In the genomic region with DNA sequence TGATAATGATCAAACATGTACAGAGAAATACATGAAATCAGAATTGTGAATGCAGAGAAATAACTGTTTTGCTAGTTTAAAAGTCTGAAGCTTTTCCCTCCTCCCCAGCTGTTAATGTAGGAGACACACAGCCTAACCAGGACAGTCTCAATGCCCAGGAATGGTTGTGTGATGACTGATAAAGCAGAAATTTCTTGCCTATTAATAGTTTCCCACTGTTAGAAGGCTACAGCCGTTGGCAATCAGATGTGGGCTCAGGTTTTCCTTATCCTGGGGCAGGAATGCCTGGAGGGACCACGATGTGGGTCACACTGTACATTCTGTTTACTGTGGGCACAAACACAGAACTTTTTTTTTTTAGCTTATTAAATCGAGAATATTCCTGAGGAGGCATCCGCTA, we compare ENCODE assay signal across 9 cellular contexts. TPM values are rescaled to one million over a fixed set of nuclear protein-coding genes. Genes with fewer than 3 reads are reported as not detected.
A peak's percentile ranks its signal among the peaks of the same experiment; 100 is the strongest.
DNase-seq lines count a peak whose midpoint lies in the region; ATAC-seq and TF ChIP-seq lines count a peak whose summit lies in the region.
"Had no signal": no experiment of that assay in that cellular context is flagged by ENCODE, and none has a peak within 500 bp of the region (broad histone marks: within the 10 kb centered on the region; RNA-seq: fewer than 3 reads in every experiment).

No MANE protein-coding gene starts in this region.

- TF ChIP-seq CTCF in left ventricle myocardium inferior (IDR thresholded peaks at IDR 0.05; ENCODE audit: borderline replicate concordance), result no peak

- no peaks in the 10 kb centered on the region for H3K9me3 ChIP-seq in left ventricle myocardium inferior (replicated peaks)

- H3K4me1 Mint-ChIP-seq in activated T-cell treated with anti-CD3 and anti-CD28 coated beads, Interleukin-2, amount 50 U/mL, for 24 hours (ENCODE audit: low read depth), result peaks cover 52% of the 10 kb centered on the region
- peaks cover 35% of the 10 kb centered on the region for H3K4me1 Mint-ChIP-seq in activated naive CD8-positive, alpha-beta T cell treated with anti-CD3 and anti-CD28 coated beads, Interleukin-2, amount 10 ng/mL, durations not matched to agents 7 days and 5 days

- H3K36me3 ChIP-seq in left ventricle myocardium inferior, result peaks cover 13% of the 10 kb centered on the region

- peaks cover 78% of the 10 kb centered on the region for H3K4me1 ChIP-seq in left ventricle myocardium inferior

- peak overlapping the region; percentile 76 for H3K4me3 Mint-ChIP-seq in activated T-cell treated with anti-CD3 and anti-CD28 coated beads, Interleukin-2, amount 50 U/mL, for 24 hours
- peak overlapping the region; percentile 84 for H3K4me3 Mint-ChIP-seq in activated naive CD8-positive, alpha-beta T cell treated with anti-CD3 and anti-CD28 coated beads, Interleukin-2, amount 10 ng/mL, durations not matched to agents 7 days and 5 days

- H3K27ac ChIP-seq in left ventricle myocardium inferior (replicated peaks), result peak overlapping the region; percentile 100

- intact Hi-C loops in left ventricle myocardium inferior (cut with micrococcal nuclease), result no loop called here

- no peaks in the 10 kb centered on the region for H3K27me3 ChIP-seq in left ventricle myocardium inferior (ENCODE audit: low read depth)

- peak overlapping the region; percentile 77 for H3K27ac Mint-ChIP-seq in activated T-cell treated with anti-CD3 and anti-CD28 coated beads, Interleukin-2, amount 50 U/mL, for 24 hours
- H3K27ac Mint-ChIP-seq in activated naive CD8-positive, alpha-beta T cell treated with anti-CD3 and anti-CD28 coated beads, Interleukin-2, amount 10 ng/mL, durations not matched to agents 7 days and 5 days, result peak overlapping the region; percentile 84

- no peak for ATAC-seq in activated naive CD8-positive, alpha-beta T cell treated with anti-CD3 and anti-CD28 coated beads, Interleukin-2, amount 10 ng/mL, durations not matched to agents 7 days and 5 days (ENCODE audit: low read depth)
- ATAC-seq in GM21526 (IDR thresholded peaks at IDR 0.05; ENCODE audit: low FRiP score, unreplicated experiment) (no peak), HG03442 (IDR thresholded peaks at IDR 0.05; ENCODE audit: unreplicated experiment) (no peak), HG03457 (IDR thresholded peaks at IDR 0.05; ENCODE audit: unreplicated experiment) (no peak)

- no peaks in the 10 kb centered on the region for H3K27me3 Mint-ChIP-seq in activated T-cell treated with anti-CD3 and anti-CD28 coated beads, Interleukin-2, amount 50 U/mL, for 24 hours
- no peaks in the 10 kb centered on the region for H3K27me3 Mint-ChIP-seq in activated naive CD8-positive, alpha-beta T cell treated with anti-CD3 and anti-CD28 coated beads, Interleukin-2, amount 10 ng/mL, durations not matched to agents 7 days and 5 days

- H3K4me3 ChIP-seq in left ventricle myocardium inferior, result peak overlapping the region; percentile 85

- DNase-seq in activated T-cell treated with anti-CD3 and anti-CD28 coated beads, Interleukin-2, amount 50 U/mL, for 24 hours, result no peak
- DNase-seq in activated T-cell treated with anti-CD3 and anti-CD28 coated beads, Interleukin-2, amount 50 U/mL, for 1 hour, result no peak
- no peak for DNase-seq in activated naive CD8-positive, alpha-beta T cell treated with anti-CD3 and anti-CD28 coated beads, Interleukin-2, amount 10 ng/mL, durations not matched to agents 7 days and 5 days
- DNase-seq in left ventricle myocardium inferior (no peak), stromal cell of bone marrow (ENCODE audit: low read depth) (peak; percentile 21)
- DNase-seq: NCI-H2029 had no signal

- peaks cover 41% of the 10 kb centered on the region for H3K36me3 Mint-ChIP-seq in activated T-cell treated with anti-CD3 and anti-CD28 coated beads, Interleukin-2, amount 50 U/mL, for 24 hours (ENCODE audit: low read depth)
- H3K36me3 Mint-ChIP-seq in activated naive CD8-positive, alpha-beta T cell treated with anti-CD3 and anti-CD28 coated beads, Interleukin-2, amount 10 ng/mL, durations not matched to agents 7 days and 5 days, result peaks cover 15% of the 10 kb centered on the region

- peaks cover 2% of the 10 kb centered on the region for H3K9me3 Mint-ChIP-seq in activated T-cell treated with anti-CD3 and anti-CD28 coated beads, Interleukin-2, amount 50 U/mL, for 24 hours
- no peaks in the 10 kb centered on the region for H3K9me3 Mint-ChIP-seq in activated naive CD8-positive, alpha-beta T cell treated with anti-CD3 and anti-CD28 coated beads, Interleukin-2, amount 10 ng/mL, durations not matched to agents 7 days and 5 days

- POLR2A ChIA-PET in activated naive CD8-positive, alpha-beta T cell treated with anti-CD3 and anti-CD28 coated beads, Interleukin-2, amount 10 ng/mL, durations not matched to agents 7 days and 5 days (lab: Charles Lee), result no interaction called here

RNA-seq across cellular contexts. Expression of a gene that starts 1.9 kb away (rescaled TPM):
- 10 to 100 TPM in 1 of 2 experiments, 1 to 10 TPM in 1; 9.5 to 10.8 TPM for total RNA-seq in activated naive CD8-positive, alpha-beta T cell treated with anti-CD3 and anti-CD28 coated beads, Interleukin-2, amount 10 ng/mL, durations not matched to agents 7 days and 5 days
- total RNA-seq in left ventricle myocardium inferior, result 11.4 TPM

RNA-seq across cellular contexts. Expression of a gene that starts 2.0 kb away (rescaled TPM):
- total RNA-seq in activated naive CD8-positive, alpha-beta T cell treated with anti-CD3 and anti-CD28 coated beads, Interleukin-2, amount 10 ng/mL, durations not matched to agents 7 days and 5 days, result 10 to 100 TPM; 32.7 to 36.0 TPM
- total RNA-seq in left ventricle myocardium inferior, result 37.4 TPM

RNA-seq across cellular contexts. Expression of a gene that starts 4.8 kb away (rescaled TPM):
- total RNA-seq in activated naive CD8-positive, alpha-beta T cell treated with anti-CD3 and anti-CD28 coated beads, Interleukin-2, amount 10 ng/mL, durations not matched to agents 7 days and 5 days, result 10 to 100 TPM; 13.4 to 15.0 TPM
- 1.0 TPM for total RNA-seq in left ventricle myocardium inferior

RNA-seq across cellular contexts. Expression of a gene that starts 20.0 kb away (rescaled TPM):
- 1 to 10 TPM; 1.9 to 2.5 TPM for total RNA-seq in activated naive CD8-positive, alpha-beta T cell treated with anti-CD3 and anti-CD28 coated beads, Interleukin-2, amount 10 ng/mL, durations not matched to agents 7 days and 5 days
- total RNA-seq in left ventricle myocardium inferior, result 1.3 TPM
